In genomic region chr2:186588940-186589732, GRCh38 we compare ENCODE assay signal across 8 cellular contexts. TPM values are rescaled to one million over a fixed set of nuclear protein-coding genes. Genes with fewer than 3 reads are reported as not detected.
DNase-seq lines count a peak whose midpoint lies in the region; ATAC-seq, FAIRE-seq and TF ChIP-seq lines count a peak whose summit lies in the region.

No MANE protein-coding gene starts in this region.

- POLR2A ChIA-PET in AG04449 (lab: Yijun Ruan, JAX) = interaction anchor here (0.8 to 1.9 kb wide), 17 partner anchors 9 to 103 kb away, joined by 3 to 19 read pairs (median 4); partner anchors contain the start of gene ZC3H15

- no peaks in the 10 kb centered on the region for H3K27me3 Mint-ChIP-seq in activated naive CD8-positive, alpha-beta T cell

- peak overlapping the region; percentile 85 for H3K27ac Mint-ChIP-seq in activated naive CD8-positive, alpha-beta T cell

- H3K36me3 Mint-ChIP-seq in activated naive CD8-positive, alpha-beta T cell = no peaks in the 10 kb centered on the region

- CTCF ChIA-PET in AG04449 (lab: Yijun Ruan, JAX) = interaction anchor here (1.0 to 1.8 kb wide), 4 partner anchors 14 to 85 kb away, joined by 3 to 10 read pairs (median 4); no protein-coding TSS in a partner anchor

- no peaks in the 10 kb centered on the region for H3K36me3 ChIP-seq in H7 (replicated peaks; ENCODE audit: control insufficient read depth, insufficient read depth, low read length)
- H3K36me3 ChIP-seq in subcutaneous abdominal adipose tissue (ENCODE audit: control insufficient read depth in 5 of 5, insufficient read depth in 5 of 5, low read length in 5 of 5) = no peaks in the 10 kb centered on the region

- TF ChIP-seq CTCF in AG04449 (IDR thresholded peaks at IDR 0.05; ENCODE audit: insufficient read depth, low read length, missing control alignments) (no peak), D721Med (IDR thresholded peaks at IDR 0.05; ENCODE audit: insufficient read depth, missing control alignments) (no peak)

- DNase-seq in AG04449 (ENCODE audit: low read depth, low spot score) (no peak), H7 (no peak), iris pigment epithelial cell (ENCODE audit: low read depth) (peak; percentile 22), D721Med (ENCODE audit: insufficient read length, low spot score) (no peak)
- no peak for DNase-seq in stimulated activated CD4-positive, alpha-beta T cell treated with anti-CD3 and anti-CD28 coated beads, Interleukin-12 subunit alpha, Interleukin-12 subunit beta, amount 100 ng/mL, for 4 hours

- peaks cover 2 to 31% (median 26%) of the 10 kb centered on the region in 5 donors for H3K4me1 ChIP-seq in subcutaneous abdominal adipose tissue (ENCODE audit: control insufficient read depth in 5 of 5, insufficient read depth in 5 of 5, low read length in 5 of 5)

- H3K9me3 ChIP-seq in subcutaneous abdominal adipose tissue (ENCODE audit: control insufficient read depth in 5 of 5, low read length in 5 of 5) = no peaks in the 10 kb centered on the region

- peak overlapping the region; percentile 91 for H3K4me3 Mint-ChIP-seq in activated naive CD8-positive, alpha-beta T cell

- H3K27me3 ChIP-seq in H7 (ENCODE audit: control insufficient read depth, insufficient read depth, low read length) = no peaks in the 10 kb centered on the region
- H3K27me3 ChIP-seq in subcutaneous abdominal adipose tissue (ENCODE audit: control insufficient read depth in 5 of 5, insufficient read depth in 4 of 5, low read length in 5 of 5) = no peaks in the 10 kb centered on the region

- H3K4me1 Mint-ChIP-seq in activated naive CD8-positive, alpha-beta T cell (ENCODE audit: low read depth) = peaks cover 31% of the 10 kb centered on the region

- peak overlapping the region; percentile 88 to 98 (median 95) for H3K9ac ChIP-seq in subcutaneous abdominal adipose tissue (ENCODE audit: low read length in 5 of 5)

- no peak for FAIRE-seq in D721Med (lab: Jason Lieb, UNC)

- H3K9me3 Mint-ChIP-seq in activated naive CD8-positive, alpha-beta T cell (ENCODE audit: low read depth) = no peaks in the 10 kb centered on the region

- peak overlapping the region; percentile 87 for H3K4me3 ChIP-seq in AG04449 (ENCODE audit: low read depth, low read length)
- peak overlapping the region; percentile 88 for H3K4me3 ChIP-seq in H7 (ENCODE audit: insufficient read depth, low read depth, low read length)
- peak overlapping the region; percentile 79 to 91 (median 89) for H3K4me3 ChIP-seq in subcutaneous abdominal adipose tissue (ENCODE audit: low read depth in 1 of 5, low read length in 5 of 5)

- peak overlapping the region; percentile 95 for H3K27ac ChIP-seq in subcutaneous abdominal adipose tissue (ENCODE audit: low read depth, low read length)

- ATAC-seq in HG03442 (IDR thresholded peaks at IDR 0.05; ENCODE audit: unreplicated experiment) = no peak

RNA-seq across cellular contexts. Expression of gene ITGAV, which starts 0.7 kb away (rescaled TPM):
- 28.6 and 30.5 TPM in 2 replicates for total RNA-seq in H7 (2014; rRNA removed; shearing (Covaris generic))
